Comparison of ENCODE assay signal across 7 cellular contexts in the genomic region with DNA sequence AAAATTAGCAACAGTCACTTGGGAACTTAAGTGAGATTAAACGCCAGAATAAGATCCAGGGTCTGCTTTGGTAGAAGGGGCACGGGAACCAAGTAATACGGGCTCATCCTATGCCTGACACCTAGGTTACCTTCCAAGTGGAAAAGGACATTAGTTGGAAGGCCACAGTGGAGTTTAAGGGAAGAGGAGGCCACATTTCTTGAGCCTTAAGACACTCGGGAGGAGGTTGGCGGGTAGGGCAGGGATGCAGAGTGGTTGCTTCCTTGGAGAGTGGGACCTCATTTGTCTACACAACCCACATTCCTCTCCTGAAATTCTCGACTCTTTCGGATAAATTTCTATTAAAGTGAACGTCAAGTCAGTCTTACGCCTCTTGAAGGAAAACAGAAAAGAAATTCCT. TPM values are rescaled to one million over a fixed set of nuclear protein-coding genes. Genes with fewer than 3 reads are reported as not detected.
DNase-seq lines count a peak whose midpoint lies in the region; ATAC-seq, FAIRE-seq and TF ChIP-seq lines count a peak whose summit lies in the region.

No MANE protein-coding gene starts in this region.

- ATAC-seq in IMR-90 (ENCODE audit: low read depth) (no peak), HepG2 (no peak), HG03442 (IDR thresholded peaks at IDR 0.05; ENCODE audit: unreplicated experiment) (no peak)
- no peak for ATAC-seq in stimulated activated naive CD8-positive, alpha-beta T cell treated with anti-CD3 and anti-CD28 coated beads, Interleukin-15, amount 100 ng/mL, for 72 hours

- H3K36me3 ChIP-seq in IMR-90 (ENCODE audit: control insufficient read depth, insufficient read depth, low read length) (no peaks in the 10 kb centered on the region), HepG2 (replicated peaks in 1 of 2; ENCODE audit: control insufficient read depth in 1 of 2, insufficient read depth in 2 of 2, low read length in 2 of 2) (no peaks in the 10 kb centered on the region)

- H3K9ac ChIP-seq in IMR-90 (ENCODE audit: low read depth, low read length) (no peak overlapping the region), HepG2 (ENCODE audit: insufficient read depth, low read depth, low read length) (no peak overlapping the region)

- POLR2A ChIA-PET in IMR-90 (lab: Charles Lee; ENCODE audit: unreplicated experiment) (no interaction called here), HepG2 (lab: Yijun Ruan, JAX) (no interaction called here)

- H3K27me3 ChIP-seq in IMR-90 (ENCODE audit: control insufficient read depth, insufficient read depth, low read length), result peaks cover 3% of the 10 kb centered on the region; the same call in 1 of the 2 replicates
- H3K27me3 ChIP-seq in HepG2 (ENCODE audit: control insufficient read depth in 1 of 2, insufficient read depth in 2 of 2, low read length in 2 of 2), result peaks cover 0 to 19% of the 10 kb centered on the region in 2 experiments; a peak in 2 of 5 replicates

- H3K14ac ChIP-seq in IMR-90 (replicated peaks; ENCODE audit: low read depth, low read length), result peak overlapping the region; percentile 40; the same call in 1 of the 2 replicates

- H2BK15ac ChIP-seq in IMR-90 (ENCODE audit: low read depth, low read length), result no peak overlapping the region

- no peak overlapping the region for H2BK120ac ChIP-seq in IMR-90 (ENCODE audit: low read depth, low read length)

- BruUV-seq in IMR-90 (replicated peaks; lab: Mats Ljungman, UMichigan) (no TSS peak), HepG2 (replicated peaks; lab: Mats Ljungman, UMichigan) (no TSS peak)

- no peak overlapping the region for H4K91ac ChIP-seq in IMR-90 (ENCODE audit: insufficient read depth, low read depth, low read length)

- no peak for TF ChIP-seq RAD21 in IMR-90 (IDR thresholded peaks at IDR 0.05; ENCODE audit: low read length)
- no peak for TF ChIP-seq RAD21 in HepG2 (CRISPR knock-in tag; IDR thresholded peaks at IDR 0.05)

- peaks cover 6% of the 10 kb centered on the region; the same call in 1 of the 2 replicates for H3K9me1 ChIP-seq in IMR-90 (ENCODE audit: insufficient read depth, low read length)

- WGBS in IMR-90 (ENCODE audit: extremely low coverage in 2 of 2, insufficient read length in 1 of 2), 2 experiments, result no CpG with 5 or more reads among the region's 9 CpGs
- 37% methylated on average over 9 of the region's 9 CpGs for WGBS in HepG2 (ENCODE audit: low lambda C conversion rate)

- H3K4me3 ChIP-seq in IMR-90 (ENCODE audit: insufficient read depth, low read depth, low read length) (peak overlapping the region; percentile 25; the same call in 1 of the 2 replicates), astrocyte of the spinal cord (ENCODE audit: low read depth, low read length) (peak overlapping the region; percentile 58), HepG2 (replicated peaks in 1 of 3; ENCODE audit: insufficient read depth in 1 of 3, low read depth in 2 of 3, low read length in 3 of 3) (peak overlapping the region in 1 of 3 experiments; percentile 50; a peak in 1 of 6 replicates)

- dilution Hi-C loops in IMR-90 (cut with HindIII; ENCODE audit: low sequenced_read_pairs, unreplicated experiment), result no loop called here

- in situ Hi-C loops in IMR-90 (cut with MboI; ENCODE audit: low sequenced_read_pairs), result no loop called here
- in situ Hi-C loops in astrocyte of the spinal cord (cut with HindIII; ENCODE audit: low sequenced_read_pairs), result no loop called here
- in situ Hi-C loops in HepG2 (cut with HindIII; ENCODE audit: extremely low pct_ligation_motif_present, low pct_unique_long_range_greater_than_20kb), result no loop called here

- no peak for DNase-seq in IMR-90
- no peak for DNase-seq in astrocyte of the spinal cord (ENCODE audit: low read depth, low spot score)
- DNase-seq in HepG2 (ENCODE audit: low spot score), result no peak
- DNase-seq in stimulated activated naive CD8-positive, alpha-beta T cell treated with anti-CD3 and anti-CD28 coated beads, Interleukin-15, amount 100 ng/mL, for 72 hours, result no peak
- DNase-seq in NCI-H1417 (lab: John Stamatoyannopoulos, UW), result no peak
- DNase-seq in anterior cingulate cortex (lab: John Stamatoyannopoulos, UW), result no peak

- CTCF ChIA-PET in IMR-90 (lab: Yijun Ruan, JAX) (interaction anchor here (0.7 to 1.5 kb wide), 4 partner anchors 11 to 415 kb away, joined by 3 to 4 read pairs (median 3); no protein-coding TSS in a partner anchor), HepG2 (lab: Yijun Ruan, JAX; ENCODE audit: low intra/inter-chr PET ratio, low total read pairs) (no interaction called here)

- peak overlapping the region; percentile 19 to 94 for H3K27ac Mint-ChIP-seq in stimulated activated naive CD8-positive, alpha-beta T cell treated with anti-CD3 and anti-CD28 coated beads, Interleukin-15, amount 100 ng/mL, for 72 hours

- no peak for FAIRE-seq in HepG2 (lab: Jason Lieb, UNC)

- H3K9me3 ChIP-seq in IMR-90 (ENCODE audit: control insufficient read depth, insufficient read depth, low read length), result no peaks in the 10 kb centered on the region
- 0 out of 2 replicates have a peak, but pooled peaks cover 5% of the 10 kb centered on the region for H3K9me3 ChIP-seq in HepG2 (ENCODE audit: low read length)

- peaks cover 0 to 9% of the 10 kb centered on the region in 2 donors for H3K9me3 Mint-ChIP-seq in stimulated activated naive CD8-positive, alpha-beta T cell treated with anti-CD3 and anti-CD28 coated beads, Interleukin-15, amount 100 ng/mL, for 72 hours

- H3K4me2 ChIP-seq in IMR-90 (ENCODE audit: low read depth, low read length) (peak overlapping the region; percentile 73), HepG2 (ENCODE audit: low read depth, low read length) (peak overlapping the region; percentile 69)

- no peak overlapping the region for H2BK20ac ChIP-seq in IMR-90 (ENCODE audit: low read depth, low read length)

- no peaks in the 10 kb centered on the region for H3K27me3 Mint-ChIP-seq in stimulated activated naive CD8-positive, alpha-beta T cell treated with anti-CD3 and anti-CD28 coated beads, Interleukin-15, amount 100 ng/mL, for 72 hours

- no peak overlapping the region for H3K56ac ChIP-seq in IMR-90 (ENCODE audit: extremely low read depth, insufficient read depth, low read length)

- H2BK5ac ChIP-seq in IMR-90 (ENCODE audit: low read depth, low read length, poor library complexity, severe bottlenecking), result no peak overlapping the region

- H3K4me1 ChIP-seq in IMR-90 (ENCODE audit: control insufficient read depth, insufficient read depth, low read length) (no peaks in the 10 kb centered on the region), HepG2 (ENCODE audit: insufficient read depth, low read length) (peaks cover 12% of the 10 kb centered on the region; the same call in 1 of the 2 replicates)

- H2AK5ac ChIP-seq in IMR-90 (ENCODE audit: low read depth, low read length), result no peak overlapping the region

- TF ChIP-seq POLR2A in IMR-90 (IDR thresholded peaks at IDR 0.05; ENCODE audit: low read depth, low read length), result no peak
- TF ChIP-seq POLR2A in HepG2 (IDR thresholded peaks at IDR 0.05; ENCODE audit: insufficient read depth in 1 of 2, low read depth in 2 of 2, low read length in 2 of 2), result no peak

- H4K20me1 ChIP-seq in IMR-90 (ENCODE audit: insufficient read depth, low read length) (no peaks in the 10 kb centered on the region), HepG2 (ENCODE audit: insufficient read depth, low read length) (no peaks in the 10 kb centered on the region)

- H3K4ac ChIP-seq in IMR-90 (ENCODE audit: low read depth, low read length), result no peak overlapping the region

- no peak overlapping the region for H3K18ac ChIP-seq in IMR-90 (ENCODE audit: low read depth, low read length)

- peak overlapping the region; percentile 27 to 59; a peak in 3 of 4 replicates for H4K8ac ChIP-seq in IMR-90 (ENCODE audit: low read depth in 2 of 2, low read length in 2 of 2)

- H2AFZ ChIP-seq in IMR-90 (replicated peaks; ENCODE audit: low read length, poor library complexity), result peak overlapping the region; percentile 91
- no peak overlapping the region for H2AFZ ChIP-seq in HepG2 (ENCODE audit: low read length)

- no peaks in the 10 kb centered on the region for H3K79me1 ChIP-seq in IMR-90 (ENCODE audit: low read depth in 1 of 2, low read length in 2 of 2)

- intact Hi-C loops in IMR-90 (cut with micrococcal nuclease), result no loop called here
- intact Hi-C loops in HepG2 (cut with micrococcal nuclease; ENCODE audit: unreplicated experiment), result no loop called here

- H3K27ac ChIP-seq in IMR-90 (ENCODE audit: insufficient read depth, low read length) (no peak overlapping the region), HepG2 (ENCODE audit: extremely low read length, insufficient read depth, low read length) (no peak overlapping the region)

- no peak overlapping the region for H3K23ac ChIP-seq in IMR-90 (ENCODE audit: low read depth, low read length)

- peak overlapping the region; percentile 86 to 88 for H3K4me3 Mint-ChIP-seq in stimulated activated naive CD8-positive, alpha-beta T cell treated with anti-CD3 and anti-CD28 coated beads, Interleukin-15, amount 100 ng/mL, for 72 hours

- H2AK9ac ChIP-seq in IMR-90 (replicated peaks; ENCODE audit: low read depth, low read length, poor library complexity), result no peak overlapping the region

- TF ChIP-seq CTCF in IMR-90 (conservative IDR thresholded peaks at IDR 0.05; ENCODE audit: low read depth, low read length) (no peak), astrocyte of the spinal cord (IDR thresholded peaks at IDR 0.05; ENCODE audit: low read depth, low read length) (no peak), HepG2 (CRISPR knock-in tag; IDR thresholded peaks at IDR 0.05) (no peak)

- H3K79me2 ChIP-seq in HepG2 (ENCODE audit: insufficient read depth, low read length), result no peaks in the 10 kb centered on the region

- TF ChIP-seq EP300 in HepG2 (IDR thresholded peaks at IDR 0.05; ENCODE audit: low read depth in 2 of 2, low read length in 2 of 2), result no peak
- no peak for TF ChIP-seq EP300 in HepG2 (CRISPR knock-in tag; IDR thresholded peaks at IDR 0.05; ENCODE audit: borderline replicate concordance)

- H4K5ac ChIP-seq in IMR-90 (ENCODE audit: low read depth, low read length), result no peak overlapping the region

- H3K4me1 Mint-ChIP-seq in stimulated activated naive CD8-positive, alpha-beta T cell treated with anti-CD3 and anti-CD28 coated beads, Interleukin-15, amount 100 ng/mL, for 72 hours, result peaks cover 28% of the 10 kb centered on the region

RNA-seq across cellular contexts. Expression of gene DNAH6, which starts 0.5 kb away (rescaled TPM):
- total RNA-seq in IMR-90 (2012; rRNA removed) (under 0.01 TPM in 2 replicates), HepG2 (2016; rRNA removed; fragmentation: Illumina TruSeq; extraction: Trizol) (not detected in 2 replicates)
- polyA plus RNA-seq in IMR-90 (2012; rRNA removed) (0.07 and 0.09 TPM in 2 replicates), HepG2 (2011; rRNA removed) (0.01 TPM in 1 of 2 replicates, not detected in the other)
- not detected in 2 replicates for polyA plus RNA-seq in IMR-90 (2012; cell fraction: cytosol; rRNA removed)
- under 0.01 and 0.05 TPM in 2 replicates for polyA plus RNA-seq in IMR-90 (2012; cell fraction: nucleus; rRNA removed; ENCODE audit: low replicate concordance)
- total RNA-seq in HepG2 (2016; cell fraction: cytosol; rRNA removed; fragmentation: Illumina TruSeq; extraction: Trizol; ENCODE audit: low read depth), result not detected in 2 replicates
- 0.13 and 0.19 TPM in 2 replicates for total RNA-seq in HepG2 (2016; cell fraction: insoluble cytoplasmic fraction; rRNA removed; fragmentation: Illumina TruSeq; extraction: Trizol)
- total RNA-seq in HepG2 (2016; cell fraction: membrane; rRNA removed; fragmentation: Illumina TruSeq; extraction: Trizol), result not detected in 2 replicates
- total RNA-seq in HepG2 (2016; cell fraction: nucleus; rRNA removed; fragmentation: Illumina TruSeq; extraction: Trizol), result 0.28 TPM in 1 of 2 replicates, not detected in the other
- polyA plus RNA-seq in HepG2 (2011; cell fraction: cytosol; rRNA removed), result under 0.01 TPM in 2 replicates
- polyA plus RNA-seq in HepG2 (2011; cell fraction: nucleus; rRNA removed), result 0.02 and 0.06 TPM in 2 replicates
- polyA plus RNA-seq in HepG2 (2012), result 0.01 and 0.03 TPM in 2 replicates
- polyA plus RNA-seq in HepG2 (2016; cell fraction: cytosol; fragmentation: Illumina TruSeq; extraction: Trizol; ENCODE audit: low read depth), result not detected in 2 replicates
- polyA plus RNA-seq in HepG2 (2016; cell fraction: insoluble cytoplasmic fraction; fragmentation: Illumina TruSeq; extraction: Trizol; ENCODE audit: low read depth), result not detected in 2 replicates
- not detected in 2 replicates for polyA plus RNA-seq in HepG2 (2016; cell fraction: membrane; fragmentation: Illumina TruSeq; extraction: Trizol; ENCODE audit: low read depth)
- not detected in 2 replicates for polyA plus RNA-seq in HepG2 (2016; cell fraction: nucleus; fragmentation: Illumina TruSeq; extraction: Trizol; ENCODE audit: insufficient read depth, low read depth)
- polyA minus RNA-seq in HepG2 (2011; rRNA and poly(A)+ RNA removed; ENCODE audit: low replicate concordance), result 0.02 and 0.05 TPM in 2 replicates
- polyA minus RNA-seq in HepG2 (2011; cell fraction: cytosol; rRNA and poly(A)+ RNA removed), result not detected in 2 replicates
- polyA minus RNA-seq in HepG2 (2011; cell fraction: nucleus; rRNA and poly(A)+ RNA removed), result 0.12 and 0.13 TPM in 2 replicates

RNA-seq across cellular contexts. Expression of gene SUCLG1, which starts 56.7 kb away (rescaled TPM):
- 50.5 and 57.2 TPM in 2 replicates for total RNA-seq in IMR-90 (2012; rRNA removed)
- 49.8 and 52.7 TPM in 2 replicates for polyA plus RNA-seq in IMR-90 (2012; rRNA removed)
- polyA plus RNA-seq in IMR-90 (2012; cell fraction: cytosol; rRNA removed), result 19.7 and 28.3 TPM in 2 replicates
- polyA plus RNA-seq in IMR-90 (2012; cell fraction: nucleus; rRNA removed; ENCODE audit: low replicate concordance), result 15.2 and 33.4 TPM in 2 replicates
- 121 and 177 TPM in 2 replicates for total RNA-seq in HepG2 (2016; rRNA removed; fragmentation: Illumina TruSeq; extraction: Trizol)
- 31.2 TPM in 2 replicates for total RNA-seq in HepG2 (2016; cell fraction: cytosol; rRNA removed; fragmentation: Illumina TruSeq; extraction: Trizol; ENCODE audit: low read depth)
- total RNA-seq in HepG2 (2016; cell fraction: insoluble cytoplasmic fraction; rRNA removed; fragmentation: Illumina TruSeq; extraction: Trizol), result 125 and 187 TPM in 2 replicates
- 41.6 and 51.0 TPM in 2 replicates for total RNA-seq in HepG2 (2016; cell fraction: membrane; rRNA removed; fragmentation: Illumina TruSeq; extraction: Trizol)
- 69.5 and 70.0 TPM in 2 replicates for total RNA-seq in HepG2 (2016; cell fraction: nucleus; rRNA removed; fragmentation: Illumina TruSeq; extraction: Trizol)
- 45.3 and 58.7 TPM in 2 replicates for polyA plus RNA-seq in HepG2 (2011; rRNA removed)
- 39.6 and 47.4 TPM in 2 replicates for polyA plus RNA-seq in HepG2 (2011; cell fraction: cytosol; rRNA removed)
- 26.7 and 26.8 TPM in 2 replicates for polyA plus RNA-seq in HepG2 (2011; cell fraction: nucleus; rRNA removed)
- 65.3 and 92.3 TPM in 2 replicates for polyA plus RNA-seq in HepG2 (2012)
- 25.2 and 26.0 TPM in 2 replicates for polyA plus RNA-seq in HepG2 (2016; cell fraction: cytosol; fragmentation: Illumina TruSeq; extraction: Trizol; ENCODE audit: low read depth)
- 158 and 174 TPM in 2 replicates for polyA plus RNA-seq in HepG2 (2016; cell fraction: insoluble cytoplasmic fraction; fragmentation: Illumina TruSeq; extraction: Trizol; ENCODE audit: low read depth)
- 35.6 and 36.5 TPM in 2 replicates for polyA plus RNA-seq in HepG2 (2016; cell fraction: membrane; fragmentation: Illumina TruSeq; extraction: Trizol; ENCODE audit: low read depth)
- polyA plus RNA-seq in HepG2 (2016; cell fraction: nucleus; fragmentation: Illumina TruSeq; extraction: Trizol; ENCODE audit: insufficient read depth, low read depth), result 85.8 and 89.0 TPM in 2 replicates
- 19.3 and 19.7 TPM in 2 replicates for polyA minus RNA-seq in HepG2 (2011; rRNA and poly(A)+ RNA removed; ENCODE audit: low replicate concordance)
- polyA minus RNA-seq in HepG2 (2011; cell fraction: cytosol; rRNA and poly(A)+ RNA removed), result 26.4 and 32.6 TPM in 2 replicates
- 38.4 and 44.0 TPM in 2 replicates for polyA minus RNA-seq in HepG2 (2011; cell fraction: nucleus; rRNA and poly(A)+ RNA removed)
